14 cellular contexts compared by ENCODE assay signal in the genomic region with DNA sequence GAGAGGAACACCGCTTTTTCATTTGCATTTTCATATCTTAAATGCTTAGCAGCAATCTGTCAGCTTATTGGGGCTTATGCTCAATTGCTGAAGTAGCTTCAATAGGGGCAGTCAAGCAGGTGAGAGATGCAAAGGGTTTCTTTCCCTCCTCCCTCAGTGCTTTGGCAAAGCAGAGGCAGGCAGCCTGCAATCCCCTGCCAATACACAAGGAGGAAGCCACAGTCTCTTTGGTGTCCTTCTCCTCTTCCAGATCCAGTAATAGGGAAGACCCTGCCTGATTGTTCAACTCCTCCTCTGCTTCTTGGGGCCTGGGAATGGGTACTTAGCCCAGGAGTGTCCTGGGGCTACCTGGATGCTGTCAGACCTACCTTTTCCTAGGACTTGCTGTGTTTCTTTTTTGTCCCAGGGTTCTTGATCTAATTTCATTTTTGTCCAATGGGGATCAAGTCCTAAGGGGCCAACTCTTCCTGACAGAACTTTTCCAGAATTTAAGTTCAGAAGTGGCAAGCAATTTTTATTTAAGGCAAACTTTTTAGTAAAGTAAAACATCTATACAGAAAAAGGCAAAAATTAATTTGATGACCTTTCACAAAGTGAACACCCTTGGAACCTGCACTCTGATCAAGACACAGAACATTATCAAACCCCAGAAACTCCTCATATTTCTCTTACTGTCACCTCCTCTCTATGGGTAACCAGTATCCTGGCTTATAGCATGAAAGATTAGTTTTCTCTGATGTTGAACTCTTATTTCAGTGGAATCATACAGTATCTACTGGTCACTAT.
A peak's percentile ranks its signal among the peaks of the same experiment; 100 is the strongest.
DNase-seq lines count a peak whose midpoint lies in the region; ATAC-seq and TF ChIP-seq lines count a peak whose summit lies in the region.
"Had no signal": no experiment of that assay in that cellular context is flagged by ENCODE, and none has a peak within 500 bp of the region (broad histone marks: within the 10 kb centered on the region; RNA-seq: fewer than 3 reads in every experiment).

No MANE protein-coding gene starts in this region.

- ATAC-seq in Right ventricle myocardium inferior (no peak), foreskin keratinocyte (peak; percentile 40), GM21526 (IDR thresholded peaks at IDR 0.05; ENCODE audit: low FRiP score, unreplicated experiment) (no peak), GM18873 (IDR thresholded peaks at IDR 0.05; ENCODE audit: low FRiP score, unreplicated experiment) (no peak), HG03097 (IDR thresholded peaks at IDR 0.05; ENCODE audit: low FRiP score, unreplicated experiment) (no peak)
- ATAC-seq: activated CD8-positive, alpha-beta T cell treated with anti-CD3 and anti-CD28 coated beads, Interleukin-2, amount 10 ng/mL, durations not matched to agents 7 days and 5 days; esophagus mucosa had no signal

- no peak overlapping the region for H3K4me2 ChIP-seq in SK-N-SH

- intact Hi-C loops in Right ventricle myocardium inferior (cut with DNase I), result no loop called here

- TF ChIP-seq RAD21 in SK-N-SH (IDR thresholded peaks at IDR 0.05; ENCODE audit: low read length), result peak; percentile 21

- H3K4me1 ChIP-seq in cardiac muscle cell (ENCODE audit: low read depth) (no peaks in the 10 kb centered on the region), SK-N-SH (ENCODE audit: control insufficient read depth in 1 of 2, insufficient read depth in 2 of 2, low read depth in 1 of 2, low read length in 1 of 2) (peaks cover 0 to 6% of the 10 kb centered on the region in 2 experiments; a peak in 3 of 4 replicates), foreskin keratinocyte (no peaks in the 10 kb centered on the region)

- H3K4me3 ChIP-seq in cardiac muscle cell (no peak overlapping the region), SK-N-SH (ENCODE audit: low read depth in 2 of 2, low read length in 1 of 2) (no peak overlapping the region)

- no peaks in the 10 kb centered on the region for H4K20me1 ChIP-seq in SK-N-SH (ENCODE audit: insufficient read depth)

- no peaks in the 10 kb centered on the region for H3K9me3 ChIP-seq in cardiac muscle cell (ENCODE audit: low read depth)
- H3K9me3 ChIP-seq in SK-N-SH, result no peaks in the 10 kb centered on the region

- DNase-seq in cardiac muscle cell (ENCODE audit: low read depth in 1 of 2, low spot score in 1 of 2), result peak in 1 of 2 donors; percentile 2
- DNase-seq in Right ventricle myocardium inferior (ENCODE audit: missing footprints), result no peak
- no peak for DNase-seq in SK-N-SH
- DNase-seq in foreskin keratinocyte, result no peak
- DNase-seq in dermis blood vessel endothelial cell, result no peak
- DNase-seq: activated CD8-positive, alpha-beta T cell treated with anti-CD3 and anti-CD28 coated beads, Interleukin-2, amount 10 ng/mL, durations not matched to agents 7 days and 5 days; occipital lobe; stimulated activated CD4-positive, alpha-beta T cell treated with anti-CD3 and anti-CD28 coated beads, Interleukin-12 subunit alpha, Interleukin-12 subunit beta, amount 100 ng/mL, for 4 hours; T-helper 9 cell; trophoblast cell had no signal

- TF ChIP-seq CTCF in cardiac muscle cell (IDR thresholded peaks at IDR 0.05; ENCODE audit: low read depth, low read length), result peak; percentile 17
- peak; percentile 8; the same call in 1 of the 2 replicates for TF ChIP-seq CTCF in SK-N-SH (IDR thresholded peaks at IDR 0.05)
- TF ChIP-seq CTCF in foreskin keratinocyte (conservative IDR thresholded peaks at IDR 0.05), result peak; percentile 36

- no peaks in the 10 kb centered on the region for H3K79me2 ChIP-seq in SK-N-SH (ENCODE audit: insufficient read depth)

- 91% methylated on average over 1 of the region's 1 CpG for WGBS in SK-N-SH (ENCODE audit: low lambda C conversion rate)

- POLR2A ChIA-PET in SK-N-SH (lab: Yijun Ruan, JAX), result no interaction called here

- no peaks in the 10 kb centered on the region for H3F3A ChIP-seq in SK-N-SH (replicated peaks; ENCODE audit: insufficient read depth)

- H3K27ac ChIP-seq in cardiac muscle cell, result no peak overlapping the region
- no peak overlapping the region for H3K27ac ChIP-seq in SK-N-SH (ENCODE audit: low read depth in 2 of 2, low read length in 1 of 2)
- no peak overlapping the region for H3K27ac ChIP-seq in foreskin keratinocyte

- no peak overlapping the region for H3K9ac ChIP-seq in SK-N-SH

- H3K36me3 ChIP-seq in cardiac muscle cell (no peaks in the 10 kb centered on the region), SK-N-SH (replicated peaks in 1 of 2; ENCODE audit: control insufficient read depth in 1 of 2, insufficient read depth in 2 of 2, low read length in 1 of 2) (peaks cover 7 to 14% of the 10 kb centered on the region in 2 experiments)

- TF ChIP-seq EP300 in SK-N-SH (IDR thresholded peaks at IDR 0.05; ENCODE audit: borderline replicate concordance in 1 of 2, low read depth in 1 of 2, low read length in 1 of 2), result no peak

- H3K9me2 ChIP-seq in SK-N-SH, result no peaks in the 10 kb centered on the region

- H2AFZ ChIP-seq in SK-N-SH (ENCODE audit: low read depth), result no peak overlapping the region

- no peaks in the 10 kb centered on the region for H3K27me3 ChIP-seq in cardiac muscle cell
- H3K27me3 ChIP-seq in SK-N-SH (ENCODE audit: insufficient read depth), result no peaks in the 10 kb centered on the region
- H3K27me3 ChIP-seq in foreskin keratinocyte, result no peaks in the 10 kb centered on the region

- CTCF ChIA-PET in SK-N-SH (lab: Yijun Ruan, JAX), result interaction anchor here (0.6 kb wide), 1 partner anchor 852 kb away, joined by 3 read pairs; no protein-coding TSS in a partner anchor

TF ChIP-seq in SK-N-SH, 30 proteins besides CTCF, POLR2A, EP300 and RAD21:
- TF ChIP-seq TCF12 (IDR thresholded peaks at IDR 0.05), result no peak
